Comparison of ENCODE assay signal across 1 cellular context in the genomic region with DNA sequence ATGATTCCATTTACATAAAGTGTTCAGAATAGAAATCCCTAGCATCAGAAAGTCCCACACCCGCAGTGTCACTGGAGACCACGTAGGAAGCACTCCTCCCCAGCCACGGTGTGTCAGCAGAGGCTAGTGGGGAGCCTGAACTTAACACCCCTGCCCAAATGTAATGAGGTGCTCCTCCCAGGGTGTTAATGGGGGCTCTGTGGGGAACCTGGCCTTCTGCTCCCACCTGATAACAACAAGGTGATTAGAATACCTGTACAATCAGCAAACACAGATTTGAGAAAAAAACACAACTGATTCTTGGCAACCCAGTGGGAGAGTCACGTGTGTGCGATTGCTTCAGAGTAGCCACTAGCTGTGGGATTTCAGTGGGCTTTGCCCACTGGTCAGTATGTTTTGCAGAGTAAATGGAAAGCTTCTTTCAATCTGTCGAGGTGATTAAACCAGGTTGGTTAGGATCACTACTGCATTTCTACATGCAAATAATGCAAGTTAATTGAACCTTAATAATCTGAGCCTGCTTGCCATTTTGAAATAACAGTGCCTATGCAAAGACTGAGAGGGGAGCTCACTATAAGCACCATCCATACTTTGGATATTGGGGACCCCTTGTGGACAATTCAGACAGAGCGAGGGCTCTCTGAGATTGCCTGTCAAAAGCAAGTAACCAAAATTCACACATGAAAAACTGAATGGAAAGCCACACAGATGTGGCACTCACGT.
TF ChIP-seq lines count a peak whose summit lies in the region.

No MANE protein-coding gene starts in this region.

TF ChIP-seq in HepG2, 621 proteins besides CTCF, POLR2A, EP300 and RAD21 (continued from another document and continues in another):
- TF ChIP-seq HMGXB4 (CRISPR knock-in tag; IDR thresholded peaks at IDR 0.05; ENCODE audit: borderline replicate concordance in 1 of 2, low read depth in 1 of 2) (peak; percentile 58 to 80; a peak in 3 of 4 replicates), MAZ (IDR thresholded peaks at IDR 0.05; ENCODE audit: borderline replicate concordance, low read depth, low read length) (no peak), MAZ (CRISPR knock-in tag; IDR thresholded peaks at IDR 0.05; ENCODE audit: low read depth) (peak; percentile 38; the same call in 1 of the 2 replicates), PHF21A (CRISPR knock-in tag; IDR thresholded peaks at IDR 0.05) (0 out of 2 replicates have a peak, but pooled peaks have one; percentile 27), ONECUT2 (CRISPR knock-in tag; IDR thresholded peaks at IDR 0.05) (no peak), TEAD3 (CRISPR knock-in tag; optimal IDR thresholded peaks at IDR 0.05; ENCODE audit: borderline replicate concordance) (peak; percentile 59), SMYD3 (CRISPR knock-in tag; IDR thresholded peaks at IDR 0.05) (peak; percentile 59), SNAPC5 (CRISPR knock-in tag; IDR thresholded peaks at IDR 0.05; ENCODE audit: borderline replicate concordance) (peak; percentile 74), MXI1 (IDR thresholded peaks at IDR 0.05; ENCODE audit: borderline replicate concordance, low read depth, low read length) (0 out of 3 replicates have a peak, but pooled peaks have one; percentile 49), PRMT3 (CRISPR knock-in tag; IDR thresholded peaks at IDR 0.05; ENCODE audit: borderline replicate concordance, low read depth) (no peak), ZSCAN25 (CRISPR knock-in tag; IDR thresholded peaks at IDR 0.05) (no peak), MEIS2 (CRISPR knock-in tag; IDR thresholded peaks at IDR 0.05) (0 out of 2 replicates have a peak, but pooled peaks have one; percentile 58), NCOA2 (CRISPR knock-in tag; IDR thresholded peaks at IDR 0.05) (0 out of 2 replicates have a peak, but pooled peaks have one; percentile 7), YY1 (IDR thresholded peaks at IDR 0.05; ENCODE audit: insufficient read depth, insufficient replicate concordance, low read depth, low read length) (peak; percentile 38), ZNF431 (CRISPR knock-in tag; IDR thresholded peaks at IDR 0.05; ENCODE audit: borderline replicate concordance, low read depth) (0 out of 2 replicates have a peak, but pooled peaks have one; percentile 28), ZFX (CRISPR knock-in tag; IDR thresholded peaks at IDR 0.05; ENCODE audit: low read depth) (peak; percentile 17; the same call in 1 of the 2 replicates), NR2F6 (IDR thresholded peaks at IDR 0.05) (no peak), NR2F6 (CRISPR knock-in tag; IDR thresholded peaks at IDR 0.05) (peak; percentile 20; the same call in 1 of the 2 replicates), SALL2 (CRISPR knock-in tag; IDR thresholded peaks at IDR 0.05) (no peak), ARID2 (CRISPR knock-in tag; IDR thresholded peaks at IDR 0.05; ENCODE audit: borderline replicate concordance) (0 out of 2 replicates have a peak, but pooled peaks have one; percentile 37), PHF8 (CRISPR knock-in tag; IDR thresholded peaks at IDR 0.05) (0 out of 2 replicates have a peak, but pooled peaks have one; percentile 20), ZSCAN9 (CRISPR knock-in tag; IDR thresholded peaks at IDR 0.05; ENCODE audit: borderline replicate concordance) (peak; percentile 37; the same call in 1 of the 2 replicates), ZNF331 (CRISPR knock-in tag; IDR thresholded peaks at IDR 0.05) (peak; percentile 69; the same call in 1 of the 2 replicates), DMTF1 (CRISPR knock-in tag; IDR thresholded peaks at IDR 0.05) (no peak), CBX5 (CRISPR knock-in tag; IDR thresholded peaks at IDR 0.05; ENCODE audit: borderline replicate concordance) (no peak), KDM3A (CRISPR knock-in tag; IDR thresholded peaks at IDR 0.05; ENCODE audit: low read depth) (0 out of 2 replicates have a peak, but pooled peaks have one; percentile 34), XRCC5 (optimal IDR thresholded peaks at IDR 0.05; ENCODE audit: low read length) (peak; percentile 27), IRF1 (CRISPR knock-in tag; IDR thresholded peaks at IDR 0.05; ENCODE audit: low read depth) (no peak), ZNF816 (CRISPR knock-in tag; IDR thresholded peaks at IDR 0.05; ENCODE audit: borderline replicate concordance) (no peak), HNRNPL (IDR thresholded peaks at IDR 0.05; ENCODE audit: low read depth, low read length) (no peak), ZNF878 (CRISPR knock-in tag; IDR thresholded peaks at IDR 0.05) (peak; percentile 47; the same call in 1 of the 2 replicates), EHMT2 (IDR thresholded peaks at IDR 0.05; ENCODE audit: borderline replicate concordance, low read depth, low read length) (peak; percentile 44; the same call in 1 of the 2 replicates), SMC3 (IDR thresholded peaks at IDR 0.05; ENCODE audit: low read length) (peak; percentile 100), ZBTB1 (CRISPR knock-in tag; IDR thresholded peaks at IDR 0.05; ENCODE audit: borderline replicate concordance) (no peak), ZNF17 (CRISPR knock-in tag; IDR thresholded peaks at IDR 0.05) (no peak), RARA (CRISPR knock-in tag; IDR thresholded peaks at IDR 0.05) (peak; percentile 16; the same call in 1 of the 2 replicates), CREB1 (IDR thresholded peaks at IDR 0.05) (no peak), CREB1 (CRISPR knock-in tag; IDR thresholded peaks at IDR 0.05) (peak; percentile 40; the same call in 1 of the 2 replicates), CEBPG (CRISPR knock-in tag; IDR thresholded peaks at IDR 0.05) (peak; percentile 56), THAP11 (CRISPR knock-in tag; IDR thresholded peaks at IDR 0.05) (peak; percentile 46; the same call in 1 of the 2 replicates), HNF1B (CRISPR knock-in tag; IDR thresholded peaks at IDR 0.05) (peak; percentile 55; the same call in 1 of the 2 replicates), FOXK1 (CRISPR knock-in tag; IDR thresholded peaks at IDR 0.05; ENCODE audit: borderline replicate concordance, low read depth) (peak; percentile 20; the same call in 1 of the 2 replicates), KLF16 (CRISPR knock-in tag; IDR thresholded peaks at IDR 0.05) (peak in 1 of 2 experiments; percentile 72; a peak in 1 of 4 replicates)
- TF ChIP-seq, protein P1, sequence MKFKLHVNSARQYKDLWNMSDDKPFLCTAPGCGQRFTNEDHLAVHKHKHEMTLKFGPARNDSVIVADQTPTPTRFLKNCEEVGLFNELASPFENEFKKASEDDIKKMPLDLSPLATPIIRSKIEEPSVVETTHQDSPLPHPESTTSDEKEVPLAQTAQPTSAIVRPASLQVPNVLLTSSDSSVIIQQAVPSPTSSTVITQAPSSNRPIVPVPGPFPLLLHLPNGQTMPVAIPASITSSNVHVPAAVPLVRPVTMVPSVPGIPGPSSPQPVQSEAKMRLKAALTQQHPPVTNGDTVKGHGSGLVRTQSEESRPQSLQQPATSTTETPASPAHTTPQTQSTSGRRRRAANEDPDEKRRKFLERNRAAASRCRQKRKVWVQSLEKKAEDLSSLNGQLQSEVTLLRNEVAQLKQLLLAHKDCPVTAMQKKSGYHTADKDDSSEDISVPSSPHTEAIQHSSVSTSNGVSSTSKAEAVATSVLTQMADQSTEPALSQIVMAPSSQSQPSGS (CRISPR knock-in tag; IDR thresholded peaks at IDR 0.05): 0 out of 2 replicates have a peak, but pooled peaks have one; percentile 57
- TF ChIP-seq, protein P2, sequence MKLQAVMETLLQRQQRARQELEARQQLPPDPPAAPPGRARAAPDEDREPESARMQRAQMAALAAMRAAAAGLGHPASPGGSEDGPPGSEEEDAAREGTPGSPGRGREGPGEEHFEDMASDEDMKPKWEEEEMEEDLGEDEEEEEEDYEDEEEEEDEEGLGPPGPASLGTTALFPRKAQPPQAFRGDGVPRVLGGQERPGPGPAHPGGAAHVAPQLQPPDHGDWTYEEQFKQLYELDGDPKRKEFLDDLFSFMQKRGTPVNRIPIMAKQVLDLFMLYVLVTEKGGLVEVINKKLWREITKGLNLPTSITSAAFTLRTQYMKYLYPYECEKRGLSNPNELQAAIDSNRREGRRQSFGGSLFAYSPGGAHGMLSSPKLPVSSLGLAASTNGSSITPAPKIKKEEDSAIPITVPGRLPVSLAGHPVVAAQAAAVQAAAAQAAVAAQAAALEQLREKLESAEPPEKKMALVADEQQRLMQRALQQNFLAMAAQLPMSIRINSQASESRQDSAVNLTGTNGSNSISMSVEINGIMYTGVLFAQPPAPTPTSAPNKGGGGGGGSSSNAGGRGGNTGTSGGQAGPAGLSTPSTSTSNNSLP (IDR thresholded peaks at IDR 0.05; ENCODE audit: low read depth, low read length): peak; percentile 42; the same call in 1 of the 2 replicates
- TF ChIP-seq, protein P3, sequence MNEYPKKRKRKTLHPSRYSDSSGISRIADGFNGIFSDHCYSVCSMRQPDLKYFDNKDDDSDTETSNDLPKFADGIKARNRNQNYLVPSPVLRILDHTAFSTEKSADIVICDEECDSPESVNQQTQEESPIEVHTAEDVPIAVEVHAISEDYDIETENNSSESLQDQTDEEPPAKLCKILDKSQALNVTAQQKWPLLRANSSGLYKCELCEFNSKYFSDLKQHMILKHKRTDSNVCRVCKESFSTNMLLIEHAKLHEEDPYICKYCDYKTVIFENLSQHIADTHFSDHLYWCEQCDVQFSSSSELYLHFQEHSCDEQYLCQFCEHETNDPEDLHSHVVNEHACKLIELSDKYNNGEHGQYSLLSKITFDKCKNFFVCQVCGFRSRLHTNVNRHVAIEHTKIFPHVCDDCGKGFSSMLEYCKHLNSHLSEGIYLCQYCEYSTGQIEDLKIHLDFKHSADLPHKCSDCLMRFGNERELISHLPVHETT (CRISPR knock-in tag; conservative IDR thresholded peaks at IDR 0.05): 0 out of 2 replicates have a peak, but pooled peaks have one; percentile 39
- TF ChIP-seq, protein P4, sequence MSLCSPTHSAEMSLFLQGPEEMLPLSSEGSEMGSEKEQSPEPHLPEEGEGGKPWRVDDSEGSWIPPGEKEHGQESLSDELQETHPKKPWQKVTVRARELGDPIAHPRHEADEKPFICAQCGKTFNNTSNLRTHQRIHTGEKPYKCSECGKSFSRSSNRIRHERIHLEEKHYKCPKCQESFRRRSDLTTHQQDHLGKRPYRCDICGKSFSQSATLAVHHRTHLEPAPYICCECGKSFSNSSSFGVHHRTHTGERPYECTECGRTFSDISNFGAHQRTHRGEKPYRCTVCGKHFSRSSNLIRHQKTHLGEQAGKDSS (CRISPR knock-in tag; IDR thresholded peaks at IDR 0.05; ENCODE audit: borderline replicate concordance, low read depth): 0 out of 2 replicates have a peak, but pooled peaks have one; percentile 29
- TF ChIP-seq, protein P5, sequence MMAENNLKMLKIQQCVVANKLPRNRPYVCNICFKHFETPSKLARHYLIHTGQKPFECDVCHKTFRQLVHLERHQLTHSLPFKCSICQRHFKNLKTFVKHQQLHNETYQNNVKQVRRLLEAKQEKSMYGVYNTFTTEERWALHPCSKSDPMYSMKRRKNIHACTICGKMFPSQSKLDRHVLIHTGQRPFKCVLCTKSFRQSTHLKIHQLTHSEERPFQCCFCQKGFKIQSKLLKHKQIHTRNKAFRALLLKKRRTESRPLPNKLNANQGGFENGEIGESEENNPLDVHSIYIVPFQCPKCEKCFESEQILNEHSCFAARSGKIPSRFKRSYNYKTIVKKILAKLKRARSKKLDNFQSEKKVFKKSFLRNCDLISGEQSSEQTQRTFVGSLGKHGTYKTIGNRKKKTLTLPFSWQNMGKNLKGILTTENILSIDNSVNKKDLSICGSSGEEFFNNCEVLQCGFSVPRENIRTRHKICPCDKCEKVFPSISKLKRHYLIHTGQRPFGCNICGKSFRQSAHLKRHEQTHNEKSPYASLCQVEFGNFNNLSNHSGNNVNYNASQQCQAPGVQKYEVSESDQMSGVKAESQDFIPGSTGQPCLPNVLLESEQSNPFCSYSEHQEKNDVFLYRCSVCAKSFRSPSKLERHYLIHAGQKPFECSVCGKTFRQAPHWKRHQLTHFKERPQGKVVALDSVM (CRISPR knock-in tag; IDR thresholded peaks at IDR 0.05): 0 out of 2 replicates have a peak, but pooled peaks have one; percentile 22
